Comparison of ENCODE assay signal across 2 cellular contexts in genomic region chr1:28326980-28327379, GRCh38.
TF ChIP-seq lines count a peak whose summit lies in the region.

No MANE protein-coding gene starts in this region.

TF ChIP-seq in HepG2, 621 proteins besides CTCF, POLR2A, EP300 and RAD21 (continued from another document):
- TF ChIP-seq DDIT3 (CRISPR knock-in tag; IDR thresholded peaks at IDR 0.05) (no peak), HNRNPUL1 (IDR thresholded peaks at IDR 0.05; ENCODE audit: low read depth, low read length) (no peak), ZNF496 (CRISPR knock-in tag; IDR thresholded peaks at IDR 0.05; ENCODE audit: insufficient replicate concordance) (no peak), HDAC1 (CRISPR knock-in tag; IDR thresholded peaks at IDR 0.05) (no peak), ZNF841 (CRISPR knock-in tag; IDR thresholded peaks at IDR 0.05; ENCODE audit: borderline replicate concordance) (no peak), ZNF101 (CRISPR knock-in tag; IDR thresholded peaks at IDR 0.05; ENCODE audit: borderline replicate concordance, low read depth) (no peak)
- TF ChIP-seq, protein P1, sequence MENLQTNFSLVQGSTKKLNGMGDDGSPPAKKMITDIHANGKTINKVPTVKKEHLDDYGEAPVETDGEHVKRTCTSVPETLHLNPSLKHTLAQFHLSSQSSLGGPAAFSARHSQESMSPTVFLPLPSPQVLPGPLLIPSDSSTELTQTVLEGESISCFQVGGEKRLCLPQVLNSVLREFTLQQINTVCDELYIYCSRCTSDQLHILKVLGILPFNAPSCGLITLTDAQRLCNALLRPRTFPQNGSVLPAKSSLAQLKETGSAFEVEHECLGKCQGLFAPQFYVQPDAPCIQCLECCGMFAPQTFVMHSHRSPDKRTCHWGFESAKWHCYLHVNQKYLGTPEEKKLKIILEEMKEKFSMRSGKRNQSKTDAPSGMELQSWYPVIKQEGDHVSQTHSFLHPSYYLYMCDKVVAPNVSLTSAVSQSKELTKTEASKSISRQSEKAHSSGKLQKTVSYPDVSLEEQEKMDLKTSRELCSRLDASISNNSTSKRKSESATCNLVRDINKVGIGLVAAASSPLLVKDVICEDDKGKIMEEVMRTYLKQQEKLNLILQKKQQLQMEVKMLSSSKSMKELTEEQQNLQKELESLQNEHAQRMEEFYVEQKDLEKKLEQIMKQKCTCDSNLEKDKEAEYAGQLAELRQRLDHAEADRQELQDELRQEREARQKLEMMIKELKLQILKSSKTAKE (CRISPR knock-in tag; IDR thresholded peaks at IDR 0.05; ENCODE audit: borderline replicate concordance): no peak

TF ChIP-seq in SK-N-SH treated with all-trans-retinoic acid at 6 μM for 48 hours, 23 proteins besides CTCF, POLR2A, EP300 and RAD21:
- TF ChIP-seq RARB (CRISPR knock-in tag; IDR thresholded peaks at IDR 0.05): no peak
- TF ChIP-seq TSHZ2 (CRISPR knock-in tag; IDR thresholded peaks at IDR 0.05): no peak
